8 cellular contexts compared by ENCODE assay signal in genomic region chr19:14383556-14383897, GRCh38. TPM values are rescaled to one million over a fixed set of nuclear protein-coding genes. Genes with fewer than 3 reads are reported as not detected.
DNase-seq lines count a peak whose midpoint lies in the region; ATAC-seq and TF ChIP-seq lines count a peak whose summit lies in the region.

No MANE protein-coding gene starts in this region.

- ATAC-seq in CD4-positive, CD25-positive, alpha-beta regulatory T cell (ENCODE audit: low read depth in 2 of 2): no peak
- ATAC-seq in HG02759 (IDR thresholded peaks at IDR 0.05; ENCODE audit: unreplicated experiment): no peak

- H3K4me3 Mint-ChIP-seq in CD4-positive, CD25-positive, alpha-beta regulatory T cell: peak overlapping the region; percentile 91 to 100 (median 96)
- H3K4me3 Mint-ChIP-seq in osteocyte (ENCODE audit: unreplicated experiment): no peak overlapping the region

- peaks cover 0 to 1% (median 0%) of the 10 kb centered on the region in 7 donors for H3K9me3 Mint-ChIP-seq in CD4-positive, CD25-positive, alpha-beta regulatory T cell
- H3K9me3 Mint-ChIP-seq in osteocyte (ENCODE audit: unreplicated experiment): no peaks in the 10 kb centered on the region

- DNase-seq in CD4-positive, CD25-positive, alpha-beta regulatory T cell: peak in 1 of 3 donors; percentile 27
- DNase-seq in Kasumi-1 (lab: John Stamatoyannopoulos, UW): peak; percentile 46 to 53
- DNase-seq in cardiac fibroblast (ENCODE audit: low read depth in 2 of 2): peak; percentile 44 to 54
- no peak for DNase-seq in HK-2 (ENCODE audit: unreplicated experiment)
- no peak for DNase-seq in osteocyte (ENCODE audit: extremely low spot score, unreplicated experiment)
- DNase-seq in ureter (ENCODE audit: low spot score): no peak

- H3K27me3 ChIP-seq in CD4-positive, CD25-positive, alpha-beta regulatory T cell (ENCODE audit: control insufficient read depth, insufficient read depth, low read length): no peaks in the 10 kb centered on the region
- no peaks in the 10 kb centered on the region for H3K27me3 ChIP-seq in neutrophil

- peaks cover 8% of the 10 kb centered on the region for H3K27me3 Mint-ChIP-seq in CD4-positive, CD25-positive, alpha-beta regulatory T cell
- no peaks in the 10 kb centered on the region for H3K27me3 Mint-ChIP-seq in osteocyte (ENCODE audit: unreplicated experiment)

- peak overlapping the region; percentile 95 for H3K4me3 ChIP-seq in CD4-positive, CD25-positive, alpha-beta regulatory T cell (ENCODE audit: low read depth, low read length)
- H3K4me3 ChIP-seq in cardiac fibroblast (replicated peaks in 1 of 2; ENCODE audit: low read depth in 2 of 2, low read length in 2 of 2) (peak overlapping the region in 1 of 2 donors; percentile 45), neutrophil (ENCODE audit: low read depth in 1 of 2, low read length in 1 of 2) (peak overlapping the region; percentile 86 to 91)

- peaks cover 8% of the 10 kb centered on the region for H3K36me3 Mint-ChIP-seq in CD4-positive, CD25-positive, alpha-beta regulatory T cell
- no peaks in the 10 kb centered on the region for H3K36me3 Mint-ChIP-seq in osteocyte (ENCODE audit: unreplicated experiment)

- peak overlapping the region; percentile 93 to 97 (median 96) for H3K27ac Mint-ChIP-seq in CD4-positive, CD25-positive, alpha-beta regulatory T cell
- H3K27ac Mint-ChIP-seq in osteocyte (ENCODE audit: unreplicated experiment): no peak overlapping the region

- TF ChIP-seq CTCF in cardiac fibroblast (IDR thresholded peaks at IDR 0.05; ENCODE audit: low read depth, low read length) (peak; percentile 7), neutrophil (IDR thresholded peaks at IDR 0.05) (no peak), osteocyte (IDR thresholded peaks at IDR 0.05) (no peak)

- H3K36me3 ChIP-seq in CD4-positive, CD25-positive, alpha-beta regulatory T cell (ENCODE audit: control insufficient read depth, insufficient read depth, low read length): peaks cover 4% of the 10 kb centered on the region
- H3K36me3 ChIP-seq in neutrophil: peaks cover 29% of the 10 kb centered on the region

- no peaks in the 10 kb centered on the region for H3K9me3 ChIP-seq in CD4-positive, CD25-positive, alpha-beta regulatory T cell (ENCODE audit: control insufficient read depth in 2 of 2, low read length in 2 of 2)
- H3K9me3 ChIP-seq in neutrophil: no peaks in the 10 kb centered on the region

- peaks cover 10 to 51% (median 25%) of the 10 kb centered on the region in 4 donors for H3K4me1 Mint-ChIP-seq in CD4-positive, CD25-positive, alpha-beta regulatory T cell
- peaks cover 31% of the 10 kb centered on the region for H3K4me1 Mint-ChIP-seq in osteocyte (ENCODE audit: unreplicated experiment)

- H3K4me1 ChIP-seq in CD4-positive, CD25-positive, alpha-beta regulatory T cell (ENCODE audit: control insufficient read depth, insufficient read depth, low read length, poor library complexity, severe bottlenecking): peaks cover 61% of the 10 kb centered on the region
- peaks cover 38 to 62% of the 10 kb centered on the region in 2 experiments for H3K4me1 ChIP-seq in neutrophil (ENCODE audit: control insufficient read depth in 1 of 2, insufficient read depth in 1 of 2, low read depth in 1 of 2, low read length in 1 of 2)

- H3K27ac ChIP-seq in CD4-positive, CD25-positive, alpha-beta regulatory T cell (ENCODE audit: insufficient read depth, low read length, poor library complexity, severe bottlenecking): peak overlapping the region; percentile 98
- H3K27ac ChIP-seq in neutrophil: peak overlapping the region; percentile 94

RNA-seq across cellular contexts. Expression of gene ADGRE5, which starts 2.3 kb away (rescaled TPM):
- total RNA-seq in CD4-positive, CD25-positive, alpha-beta regulatory T cell: 670 TPM
- polyA plus RNA-seq in CD4-positive, CD25-positive, alpha-beta regulatory T cell: 100 to 1,000 TPM; 122 to 174 (median 144) TPM
- total RNA-seq in osteocyte (2.0 and 2.1 TPM in 2 replicates), ureter (52.0 TPM)

RNA-seq across cellular contexts. Expression of gene DDX39A, which starts 35.6 kb away (rescaled TPM):
- 232 TPM for total RNA-seq in CD4-positive, CD25-positive, alpha-beta regulatory T cell
- polyA plus RNA-seq in CD4-positive, CD25-positive, alpha-beta regulatory T cell: 100 to 1,000 TPM; 110 to 150 (median 125) TPM
- 66.0 and 71.0 TPM in 2 replicates for total RNA-seq in osteocyte
- total RNA-seq in ureter: 55.2 TPM

RNA-seq across cellular contexts. Expression of gene PKN1, which starts 49.6 kb away (rescaled TPM):
- 151 TPM for total RNA-seq in CD4-positive, CD25-positive, alpha-beta regulatory T cell
- polyA plus RNA-seq in CD4-positive, CD25-positive, alpha-beta regulatory T cell: 10 to 100 TPM; 43.2 to 61.7 (median 52.1) TPM
- total RNA-seq in osteocyte (151 and 162 TPM in 2 replicates), ureter (51.7 TPM)

Comparison
In these comparisons a context has a peak if more than half of its experiments do, and no peak if none do; other contexts are left out.
1. DNase-seq: peak in Kasumi-1 (2 of 2) and cardiac fibroblast (2 of 2); none in HK-2 (single experiment), osteocyte (single experiment) and ureter (single experiment).
2. RNA of gene ADGRE5, which starts 2.3 kb away (total RNA-seq): 670 TPM in CD4-positive, CD25-positive, alpha-beta regulatory T cell (single experiment) and 52.0 TPM in ureter (single experiment); 2.0 to 2.1 TPM in osteocyte; every median in the first group is over 10 times any median in the second.